ENCODE assay signal across 16 cellular contexts in the genomic region with DNA sequence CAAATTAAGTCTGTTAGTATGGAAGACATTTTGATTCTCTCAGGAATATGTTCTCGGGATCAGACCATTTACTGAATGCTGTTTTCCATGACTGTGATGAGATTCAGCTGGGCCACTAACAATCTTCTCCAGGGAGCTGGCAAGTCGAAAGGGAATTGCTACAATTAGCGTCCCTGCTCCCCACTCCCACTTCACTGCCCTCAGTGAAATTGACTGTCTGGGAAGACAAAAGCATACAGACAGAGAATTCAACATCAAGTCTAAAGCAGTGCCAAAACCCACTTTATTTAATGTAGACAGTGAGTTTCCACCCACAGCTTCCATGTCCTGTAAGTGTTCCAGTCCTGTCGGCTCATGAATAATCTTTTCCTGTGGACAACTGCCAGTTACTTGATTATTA. TPM values are rescaled to one million over a fixed set of nuclear protein-coding genes. Genes with fewer than 3 reads are reported as not detected.
A peak's percentile ranks its signal among the peaks of the same experiment; 100 is the strongest.
DNase-seq lines count a peak whose midpoint lies in the region; ATAC-seq and TF ChIP-seq lines count a peak whose summit lies in the region.
"Had no signal": no experiment of that assay in that cellular context is flagged by ENCODE, and none has a peak within 500 bp of the region (broad histone marks: within the 10 kb centered on the region; RNA-seq: fewer than 3 reads in every experiment).

No MANE protein-coding gene starts in this region.

- no peaks in the 10 kb centered on the region for H3K27me3 ChIP-seq in left ventricle myocardium inferior (ENCODE audit: low read depth)

- no peak overlapping the region for H3K4me3 ChIP-seq in AG10803 (ENCODE audit: low read length)
- no peak overlapping the region for H3K4me3 ChIP-seq in cardiac fibroblast (replicated peaks in 1 of 2; ENCODE audit: low read depth in 2 of 2, low read length in 2 of 2)
- no peak overlapping the region for H3K4me3 ChIP-seq in left ventricle myocardium inferior
- H3K4me3 ChIP-seq: mucosa of descending colon had no signal

- peaks cover 8% of the 10 kb centered on the region for H3K9me3 ChIP-seq in left ventricle myocardium inferior (replicated peaks)
- H3K9me3 ChIP-seq: mucosa of descending colon had no signal

- intact Hi-C loops in left ventricle myocardium inferior (cut with micrococcal nuclease): no loop called here

- H3K36me3 ChIP-seq in left ventricle myocardium inferior: no peaks in the 10 kb centered on the region

- peak overlapping the region; percentile 69 for H3K27ac ChIP-seq in left ventricle myocardium inferior (replicated peaks)

- H3K4me1 ChIP-seq in left ventricle myocardium inferior: no peaks in the 10 kb centered on the region

- TF ChIP-seq CTCF in AG10803 (conservative IDR thresholded peaks at IDR 0.05; ENCODE audit: low read length): no peak
- TF ChIP-seq CTCF in cardiac fibroblast (IDR thresholded peaks at IDR 0.05; ENCODE audit: low read depth, low read length): no peak
- TF ChIP-seq CTCF in left ventricle myocardium inferior (IDR thresholded peaks at IDR 0.05; ENCODE audit: borderline replicate concordance): no peak

- DNase-seq in AG10803 (ENCODE audit: low read depth): peak; percentile 9
- DNase-seq in cardiac fibroblast (ENCODE audit: low read depth in 2 of 2): peak; percentile 68 to 71
- DNase-seq in left ventricle myocardium inferior: no peak
- DNase-seq in pulmonary artery endothelial cell (ENCODE audit: low read depth, low spot score): peak; percentile 39
- DNase-seq: effector memory CD8-positive, alpha-beta T cell; immature natural killer cell; NCI-H2029 treated with DMSO at 0.1 percent for 48 hours; NCI-H69; T-helper 1 cell had no signal

- ATAC-seq in GM21528 (IDR thresholded peaks at IDR 0.05; ENCODE audit: low FRiP score, unreplicated experiment): no peak
- ATAC-seq in GM18498 (IDR thresholded peaks at IDR 0.05; ENCODE audit: unreplicated experiment): no peak
- ATAC-seq in HG03095 (IDR thresholded peaks at IDR 0.05; ENCODE audit: unreplicated experiment): no peak
- ATAC-seq in HG03565 (IDR thresholded peaks at IDR 0.05; ENCODE audit: unreplicated experiment): no peak
- ATAC-seq: activated CD4-positive, CD25-positive, alpha-beta regulatory T cell treated with anti-CD3 and anti-CD28 coated beads, Interleukin-2, amount 50 U/mL, for 24 hours; effector memory CD8-positive, alpha-beta T cell; mucosa of descending colon had no signal

RNA-seq across cellular contexts. Expression of gene COL3A1, which starts 34.0 kb away (rescaled TPM):
- total RNA-seq in left ventricle myocardium inferior (98.5 TPM), pulmonary artery endothelial cell (0.92 and 7.3 TPM in 2 replicates)
- total RNA-seq: MCF 10A had no signal

Comparison
In these comparisons a context has a peak if more than half of its experiments do, and no peak if none do; other contexts are left out.
1. RNA of gene COL3A1, which starts 34.0 kb away (total RNA-seq): 98.5 TPM in left ventricle myocardium inferior (single experiment); 0.92 to 7.3 TPM in pulmonary artery endothelial cell; every median in the first group is over 10 times any median in the second.